In genomic region chr17:16363749-16364536, GRCh38 we compare ENCODE assay signal across 2 cellular contexts.
TF ChIP-seq lines count a peak whose summit lies in the region.

No MANE protein-coding gene starts in this region.

TF ChIP-seq in HEK293, 187 proteins besides CTCF, POLR2A, EP300 and RAD21 (continued from another document and continues in another):
- TF ChIP-seq PBX3 (CRISPR knock-in tag; IDR thresholded peaks at IDR 0.05) (no peak), ZBTB48 (tag by site-specific recombination; IDR thresholded peaks at IDR 0.05) (0 out of 2 replicates have a peak, but pooled peaks have one; percentile 30), ZNF292 (tag by site-specific recombination; IDR thresholded peaks at IDR 0.05; ENCODE audit: borderline replicate concordance, low read depth) (no peak), ZNF768 (tag by site-specific recombination; IDR thresholded peaks at IDR 0.05) (no peak), BCL6B (tag by site-specific recombination; IDR thresholded peaks at IDR 0.05) (no peak), BCL11A (tag by site-specific recombination; IDR thresholded peaks at IDR 0.05; ENCODE audit: low read depth) (0 out of 2 replicates have a peak, but pooled peaks have one; percentile 14), REST (tag by site-specific recombination; IDR thresholded peaks at IDR 0.05) (no peak), ZBTB17 (tag by site-specific recombination; IDR thresholded peaks at IDR 0.05) (no peak), OVOL3 (tag by site-specific recombination; IDR thresholded peaks at IDR 0.05) (no peak), ZNF133 (tag by site-specific recombination; IDR thresholded peaks at IDR 0.05) (no peak), ZNF16 (tag by site-specific recombination; IDR thresholded peaks at IDR 0.05; ENCODE audit: low read depth) (no peak), ZSCAN23 (tag by site-specific recombination; IDR thresholded peaks at IDR 0.05) (no peak), ZNF449 (tag by site-specific recombination; IDR thresholded peaks at IDR 0.05) (no peak), KLF17 (tag by site-specific recombination; IDR thresholded peaks at IDR 0.05) (peak; percentile 19; the same call in 1 of the 2 replicates), YY1 (tag by site-specific recombination; IDR thresholded peaks at IDR 0.05) (no peak), ZBTB7A (tag by site-specific recombination; IDR thresholded peaks at IDR 0.05; ENCODE audit: low read depth) (no peak), ZNF529 (tag by site-specific recombination; IDR thresholded peaks at IDR 0.05; ENCODE audit: insufficient replicate concordance) (no peak), ZBTB44 (tag by site-specific recombination; IDR thresholded peaks at IDR 0.05) (peak; percentile 50; the same call in 1 of the 2 replicates)

TF ChIP-seq in GM12878, 131 proteins besides CTCF, POLR2A, EP300 and RAD21 (continued from another document):
- TF ChIP-seq ZBTB4 (CRISPR knock-in tag; IDR thresholded peaks at IDR 0.05) (no peak), PBX3 (IDR thresholded peaks at IDR 0.05; ENCODE audit: insufficient replicate concordance, low read depth, low read length) (no peak), RAD51 (IDR thresholded peaks at IDR 0.05) (no peak), ELK1 (IDR thresholded peaks at IDR 0.05; ENCODE audit: low read depth, low read length) (no peak), RELA (IDR thresholded peaks at IDR 0.05; ENCODE audit: borderline replicate concordance, partially characterized antibody) (peak; percentile 13), HSF1 (IDR thresholded peaks at IDR 0.05; ENCODE audit: low read depth, low read length) (no peak), RUNX3 (IDR thresholded peaks at IDR 0.05; ENCODE audit: low read length) (peak; percentile 37; the same call in 1 of the 2 replicates), YY1 (IDR thresholded peaks at IDR 0.05; ENCODE audit: low read depth, low read length) (peak; percentile 72), ATF7 (IDR thresholded peaks at IDR 0.05; ENCODE audit: low read depth) (no peak), MLLT1 (IDR thresholded peaks at IDR 0.05) (no peak), KDM1A (IDR thresholded peaks at IDR 0.05; ENCODE audit: borderline replicate concordance) (no peak), SMARCA5 (IDR thresholded peaks at IDR 0.05) (peak; percentile 44; the same call in 1 of the 2 replicates), HDAC2 (IDR thresholded peaks at IDR 0.05) (no peak), DPF2 (IDR thresholded peaks at IDR 0.05) (no peak), JUND (IDR thresholded peaks at IDR 0.05; ENCODE audit: low read depth, low read length) (no peak), TAF1 (IDR thresholded peaks at IDR 0.05; ENCODE audit: borderline replicate concordance, low read depth, low read length) (no peak), SMC3 (IDR thresholded peaks at IDR 0.05; ENCODE audit: borderline replicate concordance, low read length) (peak; percentile 92), HDAC6 (IDR thresholded peaks at IDR 0.05; ENCODE audit: unreplicated experiment) (no peak), CEBPB (IDR thresholded peaks at IDR 0.05; ENCODE audit: borderline replicate concordance in 1 of 2, low read depth in 2 of 2, low read length in 2 of 2) (no peak), STAT3 (IDR thresholded peaks at IDR 0.05; ENCODE audit: low read depth, low read length) (no peak), NR2F1 (conservative IDR thresholded peaks at IDR 0.05) (no peak), SREBF2 (IDR thresholded peaks at IDR 0.05; ENCODE audit: low read length) (no peak), MTA2 (IDR thresholded peaks at IDR 0.05; ENCODE audit: low read depth) (no peak), RB1 (IDR thresholded peaks at IDR 0.05; ENCODE audit: borderline replicate concordance) (peak; percentile 77; the same call in 1 of the 2 replicates), BRCA1 (IDR thresholded peaks at IDR 0.05; ENCODE audit: low read depth, low read length) (no peak), TBL1XR1 (IDR thresholded peaks at IDR 0.05; ENCODE audit: low read depth, low read length) (no peak), IRF4 (IDR thresholded peaks at IDR 0.05; ENCODE audit: low read depth, low read length) (peak; percentile 76), GABPA (IDR thresholded peaks at IDR 0.05; ENCODE audit: low read depth) (no peak), NBN (IDR thresholded peaks at IDR 0.05) (no peak), E2F8 (IDR thresholded peaks at IDR 0.05; ENCODE audit: low read depth, partially characterized antibody) (no peak)
